ENCODE assay signal across 21 cellular contexts in the genomic region with DNA sequence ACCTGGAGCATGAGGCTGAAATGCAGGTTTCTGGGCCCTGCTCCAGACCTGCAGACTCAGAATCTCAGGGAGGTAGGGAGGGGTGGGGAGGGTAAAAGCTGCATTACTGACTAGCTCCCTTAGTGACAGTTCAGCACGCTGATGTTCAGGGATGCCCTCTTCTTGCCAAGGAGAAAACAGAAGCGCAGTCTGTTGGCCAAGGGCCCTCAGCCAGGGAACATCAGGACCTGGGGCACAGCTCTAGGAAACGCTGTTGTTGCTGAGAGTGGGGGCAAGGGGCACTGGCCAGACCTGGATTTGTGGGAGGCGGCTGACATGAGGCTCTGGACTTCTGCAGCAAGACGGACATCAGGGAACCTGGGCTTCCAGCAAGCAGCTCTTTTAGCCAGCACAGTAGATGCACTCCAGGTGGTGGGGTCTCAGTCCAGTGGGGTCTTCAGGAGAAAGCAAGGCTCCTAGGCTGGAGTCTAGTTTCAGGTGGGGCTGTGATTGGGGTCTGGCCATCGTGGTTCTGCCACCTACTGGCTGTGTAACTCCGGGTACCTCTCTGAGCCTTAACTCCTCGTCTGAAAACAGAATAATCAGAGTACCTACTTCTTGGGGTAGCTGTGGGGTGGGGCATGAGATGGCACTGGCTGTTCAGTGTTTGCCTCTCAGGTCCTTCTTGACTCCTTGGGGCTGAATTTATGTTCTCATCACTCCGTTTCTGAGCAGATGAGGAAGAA.
A peak's percentile ranks its signal among the peaks of the same experiment; 100 is the strongest.
DNase-seq lines count a peak whose midpoint lies in the region; ATAC-seq and TF ChIP-seq lines count a peak whose summit lies in the region.
"Had no signal": no experiment of that assay in that cellular context is flagged by ENCODE, and none has a peak within 500 bp of the region (broad histone marks: within the 10 kb centered on the region; RNA-seq: fewer than 3 reads in every experiment).

No MANE protein-coding gene starts in this region.

- H3K27ac ChIP-seq in GM23338 (ENCODE audit: low read depth) (no peak overlapping the region), substantia nigra (ENCODE audit: low read depth, low read length, poor library complexity, severe bottlenecking) (no peak overlapping the region), thyroid gland (no peak overlapping the region)
- H3K27ac ChIP-seq: HL-60, lower lobe of right lung, right atrium auricular region had no signal

- WGBS in thyroid gland, 2 donors, result 50 to 70% methylated on average over 4 to 9 of the region's 9 CpGs

- H3K27me3 ChIP-seq in GM23338 (ENCODE audit: insufficient read depth) (no peaks in the 10 kb centered on the region), thyroid gland (no peaks in the 10 kb centered on the region)
- H3K27me3 ChIP-seq: right atrium auricular region, tibial nerve had no signal

- no peak for TF ChIP-seq POLR2A in thyroid gland (IDR thresholded peaks at IDR 0.05)

- H3K4me3 ChIP-seq in GM23338, result no peak overlapping the region
- H3K4me3 ChIP-seq in astrocyte of the spinal cord (ENCODE audit: low read depth, low read length), result no peak overlapping the region
- H3K4me3 ChIP-seq in thyroid gland (replicated peaks in 1 of 3), result no peak overlapping the region
- H3K4me3 ChIP-seq: lower lobe of right lung, right atrium auricular region had no signal

- no peaks in the 10 kb centered on the region for H3K4me1 ChIP-seq in GM23338 (ENCODE audit: insufficient read depth)
- peaks cover 10 to 12% of the 10 kb centered on the region in 2 donors for H3K4me1 ChIP-seq in thyroid gland

- peaks cover 11% of the 10 kb centered on the region for H3K27me3 Mint-ChIP-seq in GM23338 (ENCODE audit: insufficient read depth, low read depth, poor library complexity)
- peaks cover 29% of the 10 kb centered on the region for H3K27me3 Mint-ChIP-seq in stimulated activated memory B cell treated with anti-CD40 and anti-IgM and Interleukin-4, amounts not matched to agents 10 μg/mL and 1 μg/mL and 100 μg/mL, for 72 hours
- H3K27me3 Mint-ChIP-seq: T-helper 17 cell had no signal

- no peak overlapping the region for H3K27ac Mint-ChIP-seq in GM23338
- no peak overlapping the region for H3K27ac Mint-ChIP-seq in stimulated activated memory B cell treated with anti-CD40 and anti-IgM and Interleukin-4, amounts not matched to agents 10 μg/mL and 1 μg/mL and 100 μg/mL, for 72 hours
- H3K27ac Mint-ChIP-seq: nephron, T-helper 17 cell had no signal

- no peaks in the 10 kb centered on the region for H3F3A ChIP-seq in GM23338 (replicated peaks; ENCODE audit: low read depth)

- no peaks in the 10 kb centered on the region for H3K36me3 Mint-ChIP-seq in GM23338 (ENCODE audit: low read depth)
- no peaks in the 10 kb centered on the region for H3K36me3 Mint-ChIP-seq in stimulated activated memory B cell treated with anti-CD40 and anti-IgM and Interleukin-4, amounts not matched to agents 10 μg/mL and 1 μg/mL and 100 μg/mL, for 72 hours

- H3K9me3 Mint-ChIP-seq in GM23338, result no peaks in the 10 kb centered on the region
- H3K9me3 Mint-ChIP-seq in stimulated activated memory B cell treated with anti-CD40 and anti-IgM and Interleukin-4, amounts not matched to agents 10 μg/mL and 1 μg/mL and 100 μg/mL, for 72 hours, result no peaks in the 10 kb centered on the region
- H3K9me3 Mint-ChIP-seq: nephron had no signal

- in situ Hi-C loops in astrocyte of the spinal cord (cut with HindIII; ENCODE audit: low sequenced_read_pairs), result no loop called here

- peak; percentile 36 for DNase-seq in GM23338 (ENCODE audit: low spot score)
- DNase-seq in astrocyte of the spinal cord (ENCODE audit: low read depth, low spot score), result no peak
- DNase-seq in iPS-NIHi11 (ENCODE audit: low spot score), result peak; percentile 45
- peak in 30 of 49 donors; percentile 7 to 75 (median 50) for DNase-seq in substantia nigra (lab: John Stamatoyannopoulos, UW)
- DNase-seq in NCI-H748 (lab: John Stamatoyannopoulos, UW; ENCODE audit: unreplicated experiment), result no peak
- no peak for DNase-seq in thyroid gland
- DNase-seq: activated CD4-positive, CD25-positive, alpha-beta regulatory T cell treated with anti-CD3 and anti-CD28 coated beads, Interleukin-2, amount 50 U/mL, for 72 hours; activated gamma-delta T cell treated with Interleukin-2 at 50 U/mL for 16 hours; effector CD4-positive, alpha-beta T cell; EL; lower lobe of right lung; NCI-H1417 treated with DMSO at 0.1 percent for 48 hours; NCI-H2227 treated with DMSO at 0.1 percent for 48 hours; stimulated activated CD4-positive, alpha-beta T cell treated with anti-CD3 and anti-CD28 coated beads, Interleukin-1b, Interleukin-23, amount 100 ng/mL, for 48 hours; T-helper 17 cell had no signal

- no peaks in the 10 kb centered on the region for H3K36me3 ChIP-seq in GM23338 (ENCODE audit: insufficient read depth)
- no peaks in the 10 kb centered on the region for H3K36me3 ChIP-seq in thyroid gland
- H3K36me3 ChIP-seq: lower lobe of right lung, right atrium auricular region, tibial nerve had no signal

- no peak overlapping the region for H2AFZ ChIP-seq in GM23338

- no peaks in the 10 kb centered on the region; the same call in 1 of the 2 replicates for H4K20me1 ChIP-seq in GM23338 (replicated peaks; ENCODE audit: insufficient read depth)

- no peaks in the 10 kb centered on the region for H3K79me2 ChIP-seq in GM23338 (replicated peaks; ENCODE audit: insufficient read depth)

- intact Hi-C loops in thyroid gland (cut with DNase I), result no loop called here

- peaks cover 5% of the 10 kb centered on the region; the same call in 2 of the 3 replicates for H3K4me1 Mint-ChIP-seq in GM23338
- peaks cover 22% of the 10 kb centered on the region for H3K4me1 Mint-ChIP-seq in stimulated activated memory B cell treated with anti-CD40 and anti-IgM and Interleukin-4, amounts not matched to agents 10 μg/mL and 1 μg/mL and 100 μg/mL, for 72 hours
- H3K4me1 Mint-ChIP-seq: nephron had no signal

- no peak overlapping the region for H3K4me2 ChIP-seq in GM23338

- no peaks in the 10 kb centered on the region for H3K9me3 ChIP-seq in thyroid gland
- H3K9me3 ChIP-seq: lower lobe of right lung, right atrium auricular region, tibial nerve had no signal

- H3K9me2 ChIP-seq in GM23338 (ENCODE audit: insufficient read depth), result no peaks in the 10 kb centered on the region

- no peak overlapping the region for H3K4me3 Mint-ChIP-seq in GM23338
- H3K4me3 Mint-ChIP-seq in stimulated activated memory B cell treated with anti-CD40 and anti-IgM and Interleukin-4, amounts not matched to agents 10 μg/mL and 1 μg/mL and 100 μg/mL, for 72 hours, result no peak overlapping the region
- H3K4me3 Mint-ChIP-seq: nephron, T-helper 17 cell had no signal

- ATAC-seq in GM23338 (peak; percentile 75), GM21447 (IDR thresholded peaks at IDR 0.05; ENCODE audit: unreplicated experiment) (no peak)
- no peak for ATAC-seq in stimulated activated memory B cell treated with anti-CD40 and anti-IgM and Interleukin-4, amounts not matched to agents 10 μg/mL and 1 μg/mL and 100 μg/mL, for 72 hours
- ATAC-seq: T-helper 17 cell had no signal

- TF ChIP-seq CTCF in GM23338 (conservative IDR thresholded peaks at IDR 0.05; ENCODE audit: low read depth in 2 of 2), result peak; percentile 40 to 60
- TF ChIP-seq CTCF in astrocyte of the spinal cord (IDR thresholded peaks at IDR 0.05; ENCODE audit: low read depth, low read length), result peak; percentile 8
- no peak for TF ChIP-seq CTCF in thyroid gland (IDR thresholded peaks at IDR 0.05)

TF ChIP-seq in GM23338, 12 proteins besides CTCF, POLR2A, EP300 and RAD21 (continues in another document):
- TF ChIP-seq EZH2phosphoT487 (IDR thresholded peaks at IDR 0.05; ENCODE audit: unreplicated experiment), result no peak
- TF ChIP-seq ZNF114 (CRISPR knock-in tag; IDR thresholded peaks at IDR 0.05), result no peak

Comparison
In these comparisons a context has a peak if more than half of its experiments do, and no peak if none do; other contexts are left out.
1. DNase-seq: peak in GM23338 (single experiment), iPS-NIHi11 (single experiment) and substantia nigra (30 of 49); none in astrocyte of the spinal cord (single experiment), NCI-H748 (single experiment) and thyroid gland (0 of 2).
2. CTCF ChIP-seq: peak in GM23338 (2 of 2) and astrocyte of the spinal cord (single experiment); none in thyroid gland (0 of 6).